In the genomic region with DNA sequence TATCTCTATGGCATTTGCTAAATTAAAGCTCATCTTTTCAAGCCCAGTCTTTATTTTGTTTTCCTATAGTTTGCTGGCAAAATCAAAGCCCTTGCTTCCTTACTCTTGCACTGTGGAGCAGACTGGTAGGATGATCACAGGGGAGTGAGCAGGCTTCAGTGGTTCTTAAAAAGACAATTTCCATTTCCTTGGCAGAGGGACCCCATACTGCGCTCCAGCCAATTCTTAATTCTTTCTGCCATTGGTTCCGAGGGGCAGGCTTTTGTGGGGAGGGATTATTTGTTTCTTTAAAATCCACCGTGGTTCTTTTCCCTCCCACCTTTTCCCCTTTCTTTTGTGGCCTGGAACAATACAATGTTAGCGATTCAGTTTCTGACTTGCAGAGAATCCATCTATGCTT, we compare ENCODE assay signal across 1 cellular context.
TF ChIP-seq lines count a peak whose summit lies in the region.

No MANE protein-coding gene starts in this region.

TF ChIP-seq in GM23338, 12 proteins besides CTCF, POLR2A, EP300 and RAD21 (continued from another document):
- TF ChIP-seq, protein P1, sequence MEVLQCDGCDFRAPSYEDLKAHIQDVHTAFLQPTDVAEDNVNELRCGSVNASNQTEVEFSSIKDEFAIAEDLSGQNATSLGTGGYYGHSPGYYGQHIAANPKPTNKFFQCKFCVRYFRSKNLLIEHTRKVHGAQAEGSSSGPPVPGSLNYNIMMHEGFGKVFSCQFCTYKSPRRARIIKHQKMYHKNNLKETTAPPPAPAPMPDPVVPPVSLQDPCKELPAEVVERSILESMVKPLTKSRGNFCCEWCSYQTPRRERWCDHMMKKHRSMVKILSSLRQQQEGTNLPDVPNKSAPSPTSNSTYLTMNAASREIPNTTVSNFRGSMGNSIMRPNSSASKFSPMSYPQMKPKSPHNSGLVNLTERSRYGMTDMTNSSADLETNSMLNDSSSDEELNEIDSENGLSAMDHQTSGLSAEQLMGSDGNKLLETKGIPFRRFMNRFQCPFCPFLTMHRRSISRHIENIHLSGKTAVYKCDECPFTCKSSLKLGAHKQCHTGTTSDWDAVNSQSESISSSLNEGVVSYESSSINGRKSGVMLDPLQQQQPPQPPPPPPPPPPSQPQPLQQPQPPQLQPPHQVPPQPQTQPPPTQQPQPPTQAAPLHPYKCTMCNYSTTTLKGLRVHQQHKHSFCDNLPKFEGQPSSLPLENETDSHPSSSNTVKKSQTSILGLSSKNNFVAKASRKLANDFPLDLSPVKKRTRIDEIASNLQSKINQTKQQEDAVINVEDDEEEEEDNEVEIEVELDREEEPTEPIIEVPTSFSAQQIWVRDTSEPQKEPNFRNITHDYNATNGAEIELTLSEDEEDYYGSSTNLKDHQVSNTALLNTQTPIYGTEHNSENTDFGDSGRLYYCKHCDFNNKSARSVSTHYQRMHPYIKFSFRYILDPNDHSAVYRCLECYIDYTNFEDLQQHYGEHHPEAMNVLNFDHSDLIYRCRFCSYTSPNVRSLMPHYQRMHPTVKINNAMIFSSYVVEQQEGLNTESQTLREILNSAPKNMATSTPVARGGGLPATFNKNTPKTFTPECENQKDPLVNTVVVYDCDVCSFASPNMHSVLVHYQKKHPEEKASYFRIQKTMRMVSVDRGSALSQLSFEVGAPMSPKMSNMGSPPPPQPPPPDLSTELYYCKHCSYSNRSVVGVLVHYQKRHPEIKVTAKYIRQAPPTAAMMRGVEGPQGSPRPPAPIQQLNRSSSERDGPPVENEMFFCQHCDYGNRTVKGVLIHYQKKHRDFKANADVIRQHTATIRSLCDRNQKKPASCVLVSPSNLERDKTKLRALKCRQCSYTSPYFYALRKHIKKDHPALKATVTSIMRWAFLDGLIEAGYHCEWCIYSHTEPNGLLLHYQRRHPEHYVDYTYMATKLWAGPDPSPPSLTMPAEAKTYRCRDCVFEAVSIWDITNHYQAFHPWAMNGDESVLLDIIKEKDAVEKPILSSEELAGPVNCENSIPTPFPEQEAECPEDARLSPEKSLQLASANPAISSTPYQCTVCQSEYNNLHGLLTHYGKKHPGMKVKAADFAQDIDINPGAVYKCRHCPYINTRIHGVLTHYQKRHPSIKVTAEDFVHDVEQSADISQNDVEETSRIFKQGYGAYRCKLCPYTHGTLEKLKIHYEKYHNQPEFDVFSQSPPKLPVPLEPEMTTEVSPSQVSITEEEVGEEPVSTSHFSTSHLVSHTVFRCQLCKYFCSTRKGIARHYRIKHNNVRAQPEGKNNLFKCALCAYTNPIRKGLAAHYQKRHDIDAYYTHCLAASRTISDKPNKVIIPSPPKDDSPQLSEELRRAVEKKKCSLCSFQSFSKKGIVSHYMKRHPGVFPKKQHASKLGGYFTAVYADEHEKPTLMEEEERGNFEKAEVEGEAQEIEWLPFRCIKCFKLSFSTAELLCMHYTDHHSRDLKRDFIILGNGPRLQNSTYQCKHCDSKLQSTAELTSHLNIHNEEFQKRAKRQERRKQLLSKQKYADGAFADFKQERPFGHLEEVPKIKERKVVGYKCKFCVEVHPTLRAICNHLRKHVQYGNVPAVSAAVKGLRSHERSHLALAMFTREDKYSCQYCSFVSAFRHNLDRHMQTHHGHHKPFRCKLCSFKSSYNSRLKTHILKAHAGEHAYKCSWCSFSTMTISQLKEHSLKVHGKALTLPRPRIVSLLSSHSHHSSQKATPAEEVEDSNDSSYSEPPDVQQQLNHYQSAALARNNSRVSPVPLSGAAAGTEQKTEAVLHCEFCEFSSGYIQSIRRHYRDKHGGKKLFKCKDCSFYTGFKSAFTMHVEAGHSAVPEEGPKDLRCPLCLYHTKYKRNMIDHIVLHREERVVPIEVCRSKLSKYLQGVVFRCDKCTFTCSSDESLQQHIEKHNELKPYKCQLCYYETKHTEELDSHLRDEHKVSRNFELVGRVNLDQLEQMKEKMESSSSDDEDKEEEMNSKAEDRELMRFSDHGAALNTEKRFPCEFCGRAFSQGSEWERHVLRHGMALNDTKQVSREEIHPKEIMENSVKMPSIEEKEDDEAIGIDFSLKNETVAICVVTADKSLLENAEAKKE (CRISPR knock-in tag; IDR thresholded peaks at IDR 0.05) = peak; percentile 36; the same call in 1 of the 2 replicates
- 0 out of 2 replicates have a peak, but pooled peaks have one; percentile 6 for TF ChIP-seq NANOG (IDR thresholded peaks at IDR 0.05; ENCODE audit: borderline replicate concordance)
